8 cellular contexts compared by ENCODE assay signal in genomic region chr2:104412384-104412783, GRCh38.
DNase-seq lines count a peak whose midpoint lies in the region; ATAC-seq lines count a peak whose summit lies in the region.

No MANE protein-coding gene starts in this region.

- H3K36me3 ChIP-seq in SJCRH30: no peaks in the 10 kb centered on the region

- H3K27ac ChIP-seq in SJCRH30: peak overlapping the region; percentile 95

- no peaks in the 10 kb centered on the region for H3K27me3 ChIP-seq in SJCRH30

- ATAC-seq in HG02870 (IDR thresholded peaks at IDR 0.05; ENCODE audit: unreplicated experiment): peak; percentile 54
- no peak for ATAC-seq in GM21717 (IDR thresholded peaks at IDR 0.05; ENCODE audit: unreplicated experiment)
- ATAC-seq in GM19328 (IDR thresholded peaks at IDR 0.05; ENCODE audit: unreplicated experiment): no peak

- no peaks in the 10 kb centered on the region for H3K9me3 ChIP-seq in SJCRH30 (replicated peaks)

- DNase-seq in stimulated activated CD4-positive, alpha-beta T cell treated with anti-CD3 and anti-CD28 coated beads, Interleukin-15, amount 100 ng/mL, for 24 hours: peak; percentile 44
- no peak for DNase-seq in stimulated activated CD4-positive, alpha-beta T cell treated with anti-CD3 and anti-CD28 coated beads, Interleukin-4, amount 100 ng/mL, for 24 hours
- DNase-seq in SJCRH30 (peak; percentile 52 to 81), kidney tubule cell (ENCODE audit: low spot score) (peak; percentile 54)
- no peak for DNase-seq in activated CD8-positive, alpha-beta memory T cell treated with anti-CD3 and anti-CD28 coated beads for 24 hours

- peak overlapping the region; percentile 50 for H3K4me3 ChIP-seq in SJCRH30

- H3K4me1 ChIP-seq in SJCRH30: peaks cover 38% of the 10 kb centered on the region

Comparison
In these comparisons a context has a peak if more than half of its experiments do, and no peak if none do; other contexts are left out.
1. DNase-seq: peak in stimulated activated CD4-positive, alpha-beta T cell treated with anti-CD3 and anti-CD28 coated beads, Interleukin-15, amount 100 ng/mL, for 24 hours (single experiment), SJCRH30 (2 of 2) and kidney tubule cell (single experiment); none in stimulated activated CD4-positive, alpha-beta T cell treated with anti-CD3 and anti-CD28 coated beads, Interleukin-4, amount 100 ng/mL, for 24 hours (single experiment) and activated CD8-positive, alpha-beta memory T cell treated with anti-CD3 and anti-CD28 coated beads for 24 hours (single experiment).